ENCODE assay signal across 1 cellular context in genomic region chr1:201715801-201716741, GRCh38.
TF ChIP-seq lines count a peak whose summit lies in the region.

No MANE protein-coding gene starts in this region.

TF ChIP-seq in GM23338, 12 proteins besides CTCF, POLR2A, EP300 and RAD21 (continued from another document):
- TF ChIP-seq ZNF462 (CRISPR knock-in tag; IDR thresholded peaks at IDR 0.05) (no peak), ZNF114 (CRISPR knock-in tag; IDR thresholded peaks at IDR 0.05) (no peak), ZNF331 (CRISPR knock-in tag; IDR thresholded peaks at IDR 0.05; ENCODE audit: low read depth) (no peak), POLR2AphosphoS5 (IDR thresholded peaks at IDR 0.05; ENCODE audit: low read depth) (no peak)
